In the genomic region with DNA sequence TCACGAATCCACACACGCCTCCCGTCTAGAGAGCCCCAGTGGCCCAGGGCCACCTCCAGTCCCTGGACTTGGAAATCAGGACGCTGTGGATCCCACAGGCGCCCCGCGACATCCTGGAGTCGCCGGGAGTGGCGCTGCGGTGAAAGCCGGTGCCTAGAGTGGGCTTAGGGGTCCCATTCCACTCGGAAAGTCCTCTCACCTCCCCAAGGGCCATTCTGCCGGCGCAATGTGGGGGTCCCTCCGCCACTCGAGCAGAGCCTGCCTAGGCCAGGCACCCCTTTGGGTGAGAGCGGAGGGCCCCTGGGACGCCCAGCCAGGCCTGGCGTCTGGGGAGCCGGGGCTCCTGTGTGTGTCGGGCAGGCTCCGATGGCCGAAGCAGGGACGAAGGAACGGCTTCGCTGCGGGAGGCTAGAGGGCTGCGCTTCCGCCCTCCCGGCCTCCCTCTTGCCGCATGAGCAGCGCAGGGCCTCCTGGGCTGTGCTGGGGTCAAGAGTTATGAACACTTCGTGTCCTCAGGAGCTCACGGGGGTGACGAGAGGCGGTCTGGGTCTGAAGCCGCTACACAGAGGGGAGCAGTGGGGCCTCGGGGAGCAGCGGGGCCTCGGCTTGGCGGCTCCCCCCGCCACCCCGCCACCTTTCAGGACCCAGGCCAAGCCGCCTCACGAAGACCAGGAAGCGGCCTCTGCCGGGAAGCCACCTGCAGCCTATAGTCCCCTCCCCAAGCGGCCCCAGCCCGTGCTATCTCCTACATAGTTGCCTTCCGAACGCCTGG, we compare ENCODE assay signal across 8 cellular contexts. TPM values are rescaled to one million over a fixed set of nuclear protein-coding genes. Genes with fewer than 3 reads are reported as not detected.
DNase-seq lines count a peak whose midpoint lies in the region; ATAC-seq and TF ChIP-seq lines count a peak whose summit lies in the region.

No MANE protein-coding gene starts in this region.

- H3K9me3 ChIP-seq in thymus (ENCODE audit: control insufficient read depth), result peaks cover 1% of the 10 kb centered on the region
- no peaks in the 10 kb centered on the region for H3K9me3 ChIP-seq in SJCRH30 (replicated peaks)

- H3K4me1 ChIP-seq in thymus (ENCODE audit: control insufficient read depth, insufficient read depth, low read length) (peaks cover 3% of the 10 kb centered on the region), SJCRH30 (no peaks in the 10 kb centered on the region)

- 4% methylated on average over 52 of the region's 52 CpGs for WGBS in thymus

- H3K4me3 ChIP-seq in kidney epithelial cell (ENCODE audit: low read depth, low read length) (peak overlapping the region; percentile 5), thymus (ENCODE audit: low read length) (peak overlapping the region; percentile 24), SJCRH30 (no peak overlapping the region)

- H3K36me3 ChIP-seq in kidney epithelial cell (ENCODE audit: control insufficient read depth, insufficient read depth, low read length) (no peaks in the 10 kb centered on the region), thymus (ENCODE audit: control insufficient read depth, insufficient read depth) (no peaks in the 10 kb centered on the region), SJCRH30 (no peaks in the 10 kb centered on the region)

- TF ChIP-seq CTCF in kidney epithelial cell (IDR thresholded peaks at IDR 0.05; ENCODE audit: insufficient read depth, low read length, poor library complexity, severe bottlenecking), result peak; percentile 9

- H3K27ac ChIP-seq in thymus (ENCODE audit: low read depth) (no peak overlapping the region), SJCRH30 (no peak overlapping the region)

- H3K27me3 Mint-ChIP-seq in activated T-cell treated with anti-CD3 and anti-CD28 coated beads, Interleukin-2, amount 50 U/mL, for 72 hours (ENCODE audit: low read depth), result peaks cover 78% of the 10 kb centered on the region
- peaks cover 50% of the 10 kb centered on the region for H3K27me3 Mint-ChIP-seq in IgD-negative memory B cell

- DNase-seq in activated T-cell treated with anti-CD3 and anti-CD28 coated beads, Interleukin-2, amount 50 U/mL, for 72 hours, result peak in 1 of 2 donors; percentile 15
- DNase-seq in activated T-cell treated with anti-CD3 and anti-CD28 coated beads for 4 hours (no peak), kidney epithelial cell (ENCODE audit: low read depth) (no peak), SJCRH30 (no peak), NCI-H1105 treated with DMSO at 0.1 percent for 48 hours (lab: John Stamatoyannopoulos, UW) (no peak), NCI-H82 (lab: John Stamatoyannopoulos, UW) (no peak)

- H3K27me3 ChIP-seq in kidney epithelial cell (ENCODE audit: control insufficient read depth, insufficient read depth, low read length) (peaks cover 48% of the 10 kb centered on the region), thymus (ENCODE audit: control insufficient read depth, insufficient read depth) (peaks cover 59% of the 10 kb centered on the region), SJCRH30 (no peaks in the 10 kb centered on the region)

- peak overlapping the region in 1 of 2 donors; percentile 17 for H3K4me3 Mint-ChIP-seq in activated T-cell treated with anti-CD3 and anti-CD28 coated beads, Interleukin-2, amount 50 U/mL, for 72 hours
- peak overlapping the region in 1 of 4 donors; percentile 49 for H3K4me3 Mint-ChIP-seq in IgD-negative memory B cell

- H3K27ac Mint-ChIP-seq in activated T-cell treated with anti-CD3 and anti-CD28 coated beads, Interleukin-2, amount 50 U/mL, for 72 hours, result no peak overlapping the region
- peak overlapping the region in 2 of 3 donors; percentile 3 to 54 for H3K27ac Mint-ChIP-seq in IgD-negative memory B cell

- peaks cover 23% of the 10 kb centered on the region for H3K4me1 Mint-ChIP-seq in activated T-cell treated with anti-CD3 and anti-CD28 coated beads, Interleukin-2, amount 50 U/mL, for 72 hours (ENCODE audit: low read depth)
- peaks cover 15 to 23% (median 17%) of the 10 kb centered on the region in 3 donors for H3K4me1 Mint-ChIP-seq in IgD-negative memory B cell

- no peaks in the 10 kb centered on the region for H3K9me3 Mint-ChIP-seq in activated T-cell treated with anti-CD3 and anti-CD28 coated beads, Interleukin-2, amount 50 U/mL, for 72 hours
- peaks cover 0 to 6% (median 0%) of the 10 kb centered on the region in 3 donors for H3K9me3 Mint-ChIP-seq in IgD-negative memory B cell

- no peaks in the 10 kb centered on the region for H3K36me3 Mint-ChIP-seq in activated T-cell treated with anti-CD3 and anti-CD28 coated beads, Interleukin-2, amount 50 U/mL, for 72 hours (ENCODE audit: insufficient read depth in 2 of 2)
- peaks cover 4% of the 10 kb centered on the region for H3K36me3 Mint-ChIP-seq in IgD-negative memory B cell

- peak; percentile 42 to 50 for ATAC-seq in activated T-cell treated with anti-CD3 and anti-CD28 coated beads, Interleukin-2, amount 50 U/mL, for 72 hours (replicated peaks in 1 of 2)

RNA-seq across cellular contexts. Expression of a gene that starts 13.6 kb away (rescaled TPM):
- total RNA-seq in activated T-cell treated with anti-CD3 and anti-CD28 coated beads, Interleukin-2, amount 50 U/mL, for 72 hours, result not detected
- not detected for polyA plus RNA-seq in IgD-negative memory B cell
- total RNA-seq in kidney epithelial cell, result not detected in 2 replicates
- polyA plus RNA-seq in thymus, result 0.02 TPM
- total RNA-seq in SJCRH30 (2014; rRNA removed; shearing (Covaris generic)), result 0.25 and 0.26 TPM in 2 replicates
